8 cellular contexts compared by ENCODE assay signal in genomic region chr11:125591659-125592304, GRCh38. TPM values are rescaled to one million over a fixed set of nuclear protein-coding genes. Genes with fewer than 3 reads are reported as not detected.
A peak's percentile ranks its signal among the peaks of the same experiment; 100 is the strongest.
DNase-seq lines count a peak whose midpoint lies in the region; ATAC-seq and TF ChIP-seq lines count a peak whose summit lies in the region.

No MANE protein-coding gene starts in this region.

- intact Hi-C loops in stomach (cut with DNase I; ENCODE audit: low total_unique reads) = no loop called here

- peaks cover 3% of the 10 kb centered on the region for H3K36me3 ChIP-seq in effector memory CD4-positive, alpha-beta T cell (ENCODE audit: control insufficient read depth, insufficient read depth, low read length)
- H3K36me3 ChIP-seq in stomach = peaks cover 0 to 13% (median 9%) of the 10 kb centered on the region in 4 donors

- no peak for DNase-seq in Jurkat, Clone E6-1 (ENCODE audit: low read depth, low spot score)
- DNase-seq in activated CD4-positive, alpha-beta T cell treated with anti-CD3 and anti-CD28 coated beads, Interleukin-2, amount 50 U/mL, for 24 hours (ENCODE audit: low read depth in 1 of 2, low spot score in 1 of 2) = peak; percentile 14 to 21
- DNase-seq in effector memory CD4-positive, alpha-beta T cell = peak in 2 of 3 donors; percentile 4 to 9
- DNase-seq in midbrain (lab: John Stamatoyannopoulos, UW) (peak; percentile 50), stomach (peak; percentile 37), NCI-H524 treated with DMSO at 0.1 percent for 48 hours (lab: John Stamatoyannopoulos, UW) (no peak)

- WGBS in stomach, 5 donors = 0 to 1% (median 1%) methylated on average over 18 to 29 of the region's 29 CpGs

- H3K27ac ChIP-seq in effector memory CD4-positive, alpha-beta T cell (ENCODE audit: insufficient read depth, low read length, poor library complexity, severe bottlenecking) = peak overlapping the region; percentile 95
- H3K27ac ChIP-seq in stomach = peak overlapping the region; percentile 89 to 99 (median 98)

- TF ChIP-seq POLR2A in stomach (IDR thresholded peaks at IDR 0.05) = no peak

- TF ChIP-seq CTCF in stomach (IDR thresholded peaks at IDR 0.05) = no peak

- peak overlapping the region; percentile 84 for H3K4me3 ChIP-seq in GM08714 (ENCODE audit: low read length)
- peak overlapping the region; percentile 95 for H3K4me3 ChIP-seq in Jurkat, Clone E6-1 (ENCODE audit: low read length)
- peak overlapping the region; percentile 60 for H3K4me3 ChIP-seq in effector memory CD4-positive, alpha-beta T cell (ENCODE audit: insufficient read depth, low read depth, low read length, poor library complexity, severe bottlenecking)
- peak overlapping the region; percentile 82 to 98 (median 90) for H3K4me3 ChIP-seq in stomach

- peaks cover 5% of the 10 kb centered on the region for H3K4me1 ChIP-seq in effector memory CD4-positive, alpha-beta T cell (ENCODE audit: control insufficient read depth, insufficient read depth, low read length, poor library complexity, severe bottlenecking)
- peaks cover 9 to 44% (median 31%) of the 10 kb centered on the region in 4 donors for H3K4me1 ChIP-seq in stomach

- H3K9me3 ChIP-seq in effector memory CD4-positive, alpha-beta T cell (ENCODE audit: control insufficient read depth, low read length) = no peaks in the 10 kb centered on the region
- no peaks in the 10 kb centered on the region for H3K9me3 ChIP-seq in stomach

- peak; percentile 22 for ATAC-seq in GM21717 (IDR thresholded peaks at IDR 0.05; ENCODE audit: unreplicated experiment)

- no peaks in the 10 kb centered on the region for H3K27me3 ChIP-seq in effector memory CD4-positive, alpha-beta T cell (replicated peaks; ENCODE audit: control insufficient read depth, insufficient read depth, low read length, poor library complexity, severe bottlenecking)
- H3K27me3 ChIP-seq in stomach = no peaks in the 10 kb centered on the region

- no peak for TF ChIP-seq EP300 in stomach (IDR thresholded peaks at IDR 0.05)

RNA-seq across cellular contexts. Expression of gene STT3A, which starts 0.9 kb away (rescaled TPM):
- polyA plus RNA-seq in Jurkat, Clone E6-1 (2012; ENCODE audit: insufficient read depth, insufficient read length) = 129 TPM
- total RNA-seq in stomach = 100 to 1,000 TPM in 1 of 5 donors, 10 to 100 TPM in 4; 19.4 to 113 (median 60.1) TPM
- polyA plus RNA-seq in stomach = 10 to 100 TPM; 24.3 to 35.6 (median 29.9) TPM

RNA-seq across cellular contexts. Expression of gene EI24, which starts 22.5 kb away (rescaled TPM):
- polyA plus RNA-seq in Jurkat, Clone E6-1 (2012; ENCODE audit: insufficient read depth, insufficient read length) = 98.9 TPM
- 100 to 1,000 TPM in 4 of 5 donors, 10 to 100 TPM in 1; 52.5 to 169 (median 106) TPM for total RNA-seq in stomach
- polyA plus RNA-seq in stomach = 10 to 100 TPM; 42.8 to 70.1 (median 61.4) TPM

RNA-seq across cellular contexts. Expression of gene CHEK1, which starts 33.2 kb away (rescaled TPM):
- 103 TPM for polyA plus RNA-seq in Jurkat, Clone E6-1 (2012; ENCODE audit: insufficient read depth, insufficient read length)
- 10 to 100 TPM in 1 of 5 donors, 1 to 10 TPM in 2, under 1 TPM in 1, not detected in 1; 0.14 to 19.3 (median 1.2) TPM for total RNA-seq in stomach
- 1 to 10 TPM; 3.4 to 5.2 (median 5.2) TPM for polyA plus RNA-seq in stomach

Comparison
In these comparisons a context has a peak if more than half of its experiments do, and no peak if none do; other contexts are left out.
1. DNase-seq: peak in activated CD4-positive, alpha-beta T cell treated with anti-CD3 and anti-CD28 coated beads, Interleukin-2, amount 50 U/mL, for 24 hours (2 of 2), effector memory CD4-positive, alpha-beta T cell (2 of 3), midbrain (single experiment) and stomach (single experiment); none in Jurkat, Clone E6-1 (single experiment) and NCI-H524 treated with DMSO at 0.1 percent for 48 hours (single experiment).
2. Peak in every context shown above with its lines, with median percentiles within 50 percentile points of each other: H3K4me3 ChIP-seq.